Comparison of ENCODE assay signal across 18 cellular contexts in the genomic region with DNA sequence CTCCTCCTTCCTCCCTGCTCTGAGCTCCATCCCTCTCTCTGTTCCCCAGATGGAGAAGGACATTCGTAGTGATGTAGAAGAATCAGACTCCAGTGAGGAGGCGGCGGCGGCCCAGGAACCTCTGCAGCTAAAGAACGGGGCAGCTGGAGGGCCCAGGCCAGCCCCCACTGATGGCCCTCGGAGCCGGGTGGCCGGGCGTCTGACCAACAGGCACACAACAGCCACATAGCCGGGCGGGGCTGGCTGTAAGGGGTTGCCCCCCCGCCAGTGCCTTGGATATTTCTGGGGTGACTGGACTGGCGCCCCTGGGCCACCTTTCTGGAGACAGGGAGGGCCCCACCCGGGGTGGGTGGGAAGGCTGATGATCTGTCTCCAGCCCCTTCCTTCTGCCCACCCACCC. TPM values are rescaled to one million over a fixed set of nuclear protein-coding genes. Genes with fewer than 3 reads are reported as not detected.
DNase-seq lines count a peak whose midpoint lies in the region; ATAC-seq and TF ChIP-seq lines count a peak whose summit lies in the region.
"Had no signal": no experiment of that assay in that cellular context is flagged by ENCODE, and none has a peak within 500 bp of the region (broad histone marks: within the 10 kb centered on the region; RNA-seq: fewer than 3 reads in every experiment).

No MANE protein-coding gene starts in this region.

- no peak overlapping the region for H2AK5ac ChIP-seq in neuronal stem cell (ENCODE audit: low read depth, low read length)

- H3K4me2 ChIP-seq in neuronal stem cell (ENCODE audit: insufficient read depth, low read length, poor library complexity, severe bottlenecking), result no peak overlapping the region
- H3K4me2 ChIP-seq: SK-N-SH had no signal

- H3K4me3 Mint-ChIP-seq in activated CD4-positive, alpha-beta T cell treated with anti-CD3 and anti-CD28 coated beads, Interleukin-2, amount 10 ng/mL, durations not matched to agents 24 days and 14 days, result no peak overlapping the region
- H3K4me3 Mint-ChIP-seq in Caco-2 (ENCODE audit: unreplicated experiment), result no peak overlapping the region
- no peak overlapping the region for H3K4me3 Mint-ChIP-seq in CD8-positive, alpha-beta T cell

- H3K36me3 Mint-ChIP-seq in activated CD4-positive, alpha-beta T cell treated with anti-CD3 and anti-CD28 coated beads, Interleukin-2, amount 10 ng/mL, durations not matched to agents 24 days and 14 days (ENCODE audit: low read depth), result peaks cover 17% of the 10 kb centered on the region
- peaks cover 25% of the 10 kb centered on the region for H3K36me3 Mint-ChIP-seq in Caco-2 (ENCODE audit: insufficient read depth, unreplicated experiment)
- peaks cover 51% of the 10 kb centered on the region for H3K36me3 Mint-ChIP-seq in CD8-positive, alpha-beta T cell

- H3K4ac ChIP-seq in neuronal stem cell (ENCODE audit: low read length), result no peak overlapping the region

- no peak for TF ChIP-seq CTCF in Caco-2 (IDR thresholded peaks at IDR 0.05; ENCODE audit: insufficient read depth in 1 of 2, low read depth in 1 of 2, low read length in 1 of 2, severe bottlenecking in 1 of 2, unreplicated experiment in 1 of 2)
- TF ChIP-seq CTCF in suprapubic skin (IDR thresholded peaks at IDR 0.05), result no peak
- no peak for TF ChIP-seq CTCF in CD8-positive, alpha-beta T cell (IDR thresholded peaks at IDR 0.05)

- no peak for TF ChIP-seq EP300 in suprapubic skin (IDR thresholded peaks at IDR 0.05)

- DNase-seq in activated CD4-positive, alpha-beta T cell treated with anti-CD3 and anti-CD28 coated beads, Interleukin-2, amount 10 ng/mL, durations not matched to agents 24 days and 14 days, result peak; percentile 51
- no peak for DNase-seq in activated CD4-positive, alpha-beta T cell treated with anti-CD3 and anti-CD28 coated beads, Interleukin-2, amount 50 U/mL, for 1 hour
- DNase-seq in Caco-2 (peak; percentile 0 to 23), neuronal stem cell (ENCODE audit: low spot score) (no peak), suprapubic skin (ENCODE audit: low spot score in 2 of 2) (peak; percentile 61 to 75), SIG-M5 treated with dmso at 0.1 percent for 504 hours (lab: John Stamatoyannopoulos, UW; ENCODE audit: unreplicated experiment) (no peak), NCI-H2029 (lab: John Stamatoyannopoulos, UW) (no peak)
- DNase-seq in CD8-positive, alpha-beta T cell, result no peak
- DNase-seq: GM23248, NCI-H1092 treated with DMSO at 0.1 percent for 48 hours, NCI-H510A, NCI-H774, OCI-M1, SHP77, SK-N-SH had no signal

- H3K18ac ChIP-seq in neuronal stem cell (ENCODE audit: low read length), result no peak overlapping the region

- H4K91ac ChIP-seq in neuronal stem cell (ENCODE audit: low read depth, low read length, poor library complexity), result no peak overlapping the region

- H2BK12ac ChIP-seq in neuronal stem cell (ENCODE audit: low read length), result no peak overlapping the region

- H2BK15ac ChIP-seq in neuronal stem cell (ENCODE audit: low read length), result no peak overlapping the region

- BruUV-seq in Caco-2 (replicated peaks; lab: Mats Ljungman, UMichigan), result no TSS peak

- peaks cover 21% of the 10 kb centered on the region for H3K4me1 Mint-ChIP-seq in activated CD4-positive, alpha-beta T cell treated with anti-CD3 and anti-CD28 coated beads, Interleukin-2, amount 10 ng/mL, durations not matched to agents 24 days and 14 days
- no peaks in the 10 kb centered on the region for H3K4me1 Mint-ChIP-seq in Caco-2 (ENCODE audit: low read depth, unreplicated experiment)
- H3K4me1 Mint-ChIP-seq in CD8-positive, alpha-beta T cell (ENCODE audit: low read depth), result peaks cover 20% of the 10 kb centered on the region

- intact Hi-C loops in activated CD4-positive, alpha-beta T cell treated with anti-CD3 and anti-CD28 coated beads, Interleukin-2, amount 10 ng/mL, durations not matched to agents 24 days and 14 days (cut with micrococcal nuclease), result no loop called here
- intact Hi-C loops in Caco-2 (cut with micrococcal nuclease; ENCODE audit: unreplicated experiment), result no loop called here
- intact Hi-C loops in CD8-positive, alpha-beta T cell (cut with DNase I, micrococcal nuclease), result no loop called here

- H3K27ac ChIP-seq in neuronal stem cell (replicated peaks; ENCODE audit: low read length) (no peak overlapping the region), suprapubic skin (no peak overlapping the region)
- no peak overlapping the region for H3K27ac ChIP-seq in CD8-positive, alpha-beta T cell (ENCODE audit: low read depth, low read length)
- H3K27ac ChIP-seq: 22Rv1, GM23248 had no signal

- no peaks in the 10 kb centered on the region for H3K27me3 ChIP-seq in Caco-2 (replicated peaks; ENCODE audit: control insufficient read depth, insufficient read depth, low read length)
- H3K27me3 ChIP-seq in neuronal stem cell (ENCODE audit: control insufficient read depth in 3 of 3, insufficient read depth in 3 of 3, low read depth in 1 of 3, low read length in 3 of 3), result peaks cover 0 to 3% (median 0%) of the 10 kb centered on the region in 3 experiments
- H3K27me3 ChIP-seq in suprapubic skin, result no peaks in the 10 kb centered on the region
- no peaks in the 10 kb centered on the region for H3K27me3 ChIP-seq in CD8-positive, alpha-beta T cell (ENCODE audit: insufficient read depth, low read length)

- no peak for ATAC-seq in CD8-positive, alpha-beta T cell
- ATAC-seq: GM12878 had no signal

- POLR2A ChIA-PET in Caco-2 (lab: Charles Lee), result no interaction called here
- POLR2A ChIA-PET in CD8-positive, alpha-beta T cell (lab: Charles Lee), result no interaction called here

- H3K14ac ChIP-seq in neuronal stem cell (ENCODE audit: low read length), result no peak overlapping the region

- H3K9me3 ChIP-seq in Caco-2 (no peaks in the 10 kb centered on the region), neuronal stem cell (replicated peaks in 1 of 2; ENCODE audit: control insufficient read depth in 2 of 2, insufficient read depth in 1 of 2, low read depth in 1 of 2, low read length in 2 of 2) (no peaks in the 10 kb centered on the region), suprapubic skin (no peaks in the 10 kb centered on the region)
- H3K9me3 ChIP-seq in CD8-positive, alpha-beta T cell (ENCODE audit: low read length), result no peaks in the 10 kb centered on the region
- H3K9me3 ChIP-seq: SK-N-SH had no signal

- no peak overlapping the region for H2AFZ ChIP-seq in neuronal stem cell (ENCODE audit: low read length)
- H2AFZ ChIP-seq: GM23248 had no signal

- H3K4me1 ChIP-seq in Caco-2 (no peaks in the 10 kb centered on the region), neuronal stem cell (ENCODE audit: control insufficient read depth in 2 of 2, insufficient read depth in 1 of 2, low read depth in 1 of 2, low read length in 2 of 2) (peaks cover 0 to 6% of the 10 kb centered on the region in 2 donors), suprapubic skin (no peaks in the 10 kb centered on the region)
- peaks cover 3% of the 10 kb centered on the region for H3K4me1 ChIP-seq in CD8-positive, alpha-beta T cell (ENCODE audit: insufficient read depth, low read length)

- no peak overlapping the region for H2BK120ac ChIP-seq in neuronal stem cell (ENCODE audit: low read depth, low read length)

- H3K27ac Mint-ChIP-seq in activated CD4-positive, alpha-beta T cell treated with anti-CD3 and anti-CD28 coated beads, Interleukin-2, amount 10 ng/mL, durations not matched to agents 24 days and 14 days, result no peak overlapping the region
- no peak overlapping the region for H3K27ac Mint-ChIP-seq in Caco-2 (ENCODE audit: unreplicated experiment)
- no peak overlapping the region for H3K27ac Mint-ChIP-seq in CD8-positive, alpha-beta T cell

- H3K27me3 Mint-ChIP-seq in activated CD4-positive, alpha-beta T cell treated with anti-CD3 and anti-CD28 coated beads, Interleukin-2, amount 10 ng/mL, durations not matched to agents 24 days and 14 days, result no peaks in the 10 kb centered on the region
- H3K27me3 Mint-ChIP-seq in Caco-2 (ENCODE audit: insufficient read depth, unreplicated experiment), result no peaks in the 10 kb centered on the region
- H3K27me3 Mint-ChIP-seq in CD8-positive, alpha-beta T cell (ENCODE audit: low read depth), result no peaks in the 10 kb centered on the region

- no peak for TF ChIP-seq POLR2A in suprapubic skin (IDR thresholded peaks at IDR 0.05)

- H3K9me3 Mint-ChIP-seq in activated CD4-positive, alpha-beta T cell treated with anti-CD3 and anti-CD28 coated beads, Interleukin-2, amount 10 ng/mL, durations not matched to agents 24 days and 14 days, result no peaks in the 10 kb centered on the region
- no peaks in the 10 kb centered on the region for H3K9me3 Mint-ChIP-seq in Caco-2 (ENCODE audit: unreplicated experiment)
- no peaks in the 10 kb centered on the region for H3K9me3 Mint-ChIP-seq in CD8-positive, alpha-beta T cell

- no peaks in the 10 kb centered on the region for H3K79me1 ChIP-seq in neuronal stem cell (ENCODE audit: low read depth, low read length)

- no peak overlapping the region for H3K4me3 ChIP-seq in Caco-2 (ENCODE audit: low read depth, low read length)
- no peak overlapping the region for H3K4me3 ChIP-seq in neuronal stem cell (ENCODE audit: low read length in 2 of 2)
- no peak overlapping the region for H3K4me3 ChIP-seq in suprapubic skin
- no peak overlapping the region for H3K4me3 ChIP-seq in CD8-positive, alpha-beta T cell (ENCODE audit: low read depth, low read length)
- H3K4me3 ChIP-seq: GM12878, GM23248 had no signal

- CTCF ChIA-PET in Caco-2 (lab: Charles Lee), result no interaction called here
- CTCF ChIA-PET in CD8-positive, alpha-beta T cell (lab: Charles Lee), result interaction anchor here (1.0 to 2.1 kb wide), 4 partner anchors 8 to 317 kb away, joined by 3 to 8 read pairs (median 4); no protein-coding TSS in a partner anchor

- H3K23ac ChIP-seq in neuronal stem cell (ENCODE audit: low read depth, low read length, poor library complexity), result peak overlapping the region; percentile 29

- WGBS in neuronal stem cell (ENCODE audit: extremely low coverage in 2 of 2, insufficient read length in 2 of 2, insufficient replicate concordance in 1 of 2), 2 donors, result no CpG with 5 or more reads among the region's 14 CpGs
- no CpG with 5 or more reads among the region's 14 CpGs for WGBS in suprapubic skin

- H3K36me3 ChIP-seq in Caco-2 (ENCODE audit: control insufficient read depth, insufficient read depth, low read length) (no peaks in the 10 kb centered on the region), neuronal stem cell (replicated peaks in 1 of 2; ENCODE audit: control insufficient read depth in 2 of 2, insufficient read depth in 2 of 2, low read length in 2 of 2) (peaks cover 9 to 34% of the 10 kb centered on the region in 2 donors), suprapubic skin (peaks cover 42% of the 10 kb centered on the region)
- no peaks in the 10 kb centered on the region for H3K36me3 ChIP-seq in CD8-positive, alpha-beta T cell (ENCODE audit: insufficient read depth, low read length)

- no peak overlapping the region for H3K9ac ChIP-seq in neuronal stem cell (ENCODE audit: low read depth, low read length, poor library complexity)
- H3K9ac ChIP-seq: GM23248, SK-N-SH had no signal

- no peak overlapping the region for H4K8ac ChIP-seq in neuronal stem cell (ENCODE audit: low read depth, low read length)

- H2BK5ac ChIP-seq in neuronal stem cell (ENCODE audit: low read length), result no peak overlapping the region

RNA-seq across cellular contexts. Expression of a gene that starts 46.3 kb away (rescaled TPM):
- total RNA-seq in activated CD4-positive, alpha-beta T cell treated with anti-CD3 and anti-CD28 coated beads, Interleukin-2, amount 10 ng/mL, durations not matched to agents 24 days and 14 days, result 110 and 113 TPM in 2 replicates
- total RNA-seq in Caco-2 (2022) (81.0 and 87.7 TPM in 2 replicates), suprapubic skin (10 to 100 TPM; 11.8 to 41.0 (median 22.3) TPM)
- 28.0 TPM for polyA plus RNA-seq in neuronal stem cell (2013, experiment 1 of 2)
- 26.3 TPM for polyA plus RNA-seq in neuronal stem cell (2013, experiment 2 of 2)
- total RNA-seq in CD8-positive, alpha-beta T cell, result 10 to 100 TPM; 15.7 to 19.1 TPM

RNA-seq across cellular contexts. Expression of a gene that starts 52.7 kb away (rescaled TPM):
- 30.3 and 30.6 TPM in 2 replicates for total RNA-seq in activated CD4-positive, alpha-beta T cell treated with anti-CD3 and anti-CD28 coated beads, Interleukin-2, amount 10 ng/mL, durations not matched to agents 24 days and 14 days
- total RNA-seq in Caco-2 (2022), result 56.8 and 66.9 TPM in 2 replicates
- polyA plus RNA-seq in neuronal stem cell (2013, experiment 1 of 2), result 65.3 TPM
- 62.5 TPM for polyA plus RNA-seq in neuronal stem cell (2013, experiment 2 of 2)
- total RNA-seq in suprapubic skin, result 100 to 1,000 TPM in 3 of 4 donors, 10 to 100 TPM in 1; 84.6 to 132 (median 118) TPM
- total RNA-seq in CD8-positive, alpha-beta T cell, result 1 to 10 TPM; 6.9 to 7.2 TPM
- total RNA-seq: GM23248, LHCN-M2 had no signal
- polyA plus RNA-seq: GM23248 had no signal

RNA-seq across cellular contexts. Expression of a gene that starts 59.3 kb away (rescaled TPM):
- total RNA-seq in activated CD4-positive, alpha-beta T cell treated with anti-CD3 and anti-CD28 coated beads, Interleukin-2, amount 10 ng/mL, durations not matched to agents 24 days and 14 days, result 52.9 and 54.3 TPM in 2 replicates
- total RNA-seq in Caco-2 (2022) (43.7 and 50.2 TPM in 2 replicates), suprapubic skin (10 to 100 TPM; 23.3 to 38.7 (median 25.2) TPM)
- 187 TPM for polyA plus RNA-seq in neuronal stem cell (2013, experiment 1 of 2)
- 184 TPM for polyA plus RNA-seq in neuronal stem cell (2013, experiment 2 of 2)
- total RNA-seq in CD8-positive, alpha-beta T cell, result 10 to 100 TPM; 19.8 to 28.9 TPM

RNA-seq across cellular contexts. Expression of a gene that starts 59.4 kb away (rescaled TPM):
- 2,054 and 2,121 TPM in 2 replicates for total RNA-seq in activated CD4-positive, alpha-beta T cell treated with anti-CD3 and anti-CD28 coated beads, Interleukin-2, amount 10 ng/mL, durations not matched to agents 24 days and 14 days
- 1,515 and 1,601 TPM in 2 replicates for total RNA-seq in Caco-2 (2022)
- 2,413 TPM for polyA plus RNA-seq in neuronal stem cell (2013, experiment 1 of 2)
- polyA plus RNA-seq in neuronal stem cell (2013, experiment 2 of 2), result 2,325 TPM
- 1,000 to 10,000 TPM in 1 of 4 donors, 100 to 1,000 TPM in 3; 464 to 1,363 (median 834) TPM for total RNA-seq in suprapubic skin
- 1,000 to 10,000 TPM; 3,224 to 3,257 TPM for total RNA-seq in CD8-positive, alpha-beta T cell

Comparison
In these comparisons a context has a peak if more than half of its experiments do, and no peak if none do; other contexts are left out.
1. DNase-seq: peak in activated CD4-positive, alpha-beta T cell treated with anti-CD3 and anti-CD28 coated beads, Interleukin-2, amount 10 ng/mL, durations not matched to agents 24 days and 14 days (single experiment), Caco-2 (2 of 2) and suprapubic skin (2 of 2); none in activated CD4-positive, alpha-beta T cell treated with anti-CD3 and anti-CD28 coated beads, Interleukin-2, amount 50 U/mL, for 1 hour (single experiment), neuronal stem cell (single experiment), SIG-M5 treated with dmso at 0.1 percent for 504 hours (single experiment), CD8-positive, alpha-beta T cell (0 of 7) and NCI-H2029 (single experiment).